ENCODE assay signal across 8 cellular contexts in the genomic region with DNA sequence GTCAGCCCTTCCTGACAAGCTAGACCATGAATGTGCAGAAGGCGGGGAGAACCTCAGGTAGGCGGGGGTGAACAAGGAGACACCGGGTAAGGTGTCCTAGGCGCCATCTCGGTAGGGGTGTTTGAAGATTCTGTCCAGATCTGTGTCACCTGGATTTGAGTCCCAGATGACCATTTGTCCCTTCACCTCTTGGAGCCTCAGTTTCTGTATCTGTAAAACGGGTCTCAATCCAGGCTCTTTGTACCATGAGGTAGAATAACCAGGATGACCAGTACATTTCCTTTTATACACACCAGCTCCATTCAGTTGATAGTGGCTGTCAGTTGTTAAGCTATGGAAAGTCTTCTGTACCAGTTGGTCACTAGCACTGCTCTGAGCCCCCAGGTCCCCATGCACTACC.
"Had no signal": no experiment of that assay in that cellular context is flagged by ENCODE, and none has a peak within 500 bp of the region (broad histone marks: within the 10 kb centered on the region; RNA-seq: fewer than 3 reads in every experiment).

No MANE protein-coding gene starts in this region.

- FAIRE-seq: G401.6, GM12878, GM12891, GM12892, GM18507, GM19239 had no signal

- H3K4me3 ChIP-seq: GM12878 had no signal

- ATAC-seq: GM12878 had no signal

- DNase-seq: GDM1, GF-D8 had no signal
